26 cellular contexts compared by ENCODE assay signal in the genomic region with DNA sequence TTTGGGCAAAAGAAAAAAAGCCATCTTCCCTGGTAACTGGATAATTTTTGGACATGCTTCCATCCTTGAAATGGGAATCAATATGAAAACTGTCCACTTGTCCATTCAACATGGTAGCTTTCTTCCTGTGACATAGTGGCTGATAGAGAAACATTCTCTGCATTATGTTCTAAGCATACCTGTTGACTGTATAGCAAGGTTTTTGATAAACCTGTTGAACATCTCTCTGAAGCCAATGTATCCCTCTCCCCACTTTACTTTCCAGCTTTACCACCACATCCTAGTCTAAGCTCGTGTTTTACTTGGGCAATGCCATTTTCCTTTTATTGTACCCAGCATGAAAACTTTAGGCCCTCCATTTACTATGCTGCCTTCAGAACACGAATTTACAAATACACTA.
"Had no signal": no experiment of that assay in that cellular context is flagged by ENCODE, and none has a peak within 500 bp of the region (broad histone marks: within the 10 kb centered on the region; RNA-seq: fewer than 3 reads in every experiment).

No MANE protein-coding gene starts in this region.

- H3K36me3 ChIP-seq: stomach, suprapubic skin, thoracic aorta, thyroid gland, tibial artery, tibial nerve, transverse colon, upper lobe of left lung, upper lobe of right lung, uterus, vagina had no signal

- ATAC-seq: stimulated activated effector memory CD8-positive, alpha-beta T cell treated with anti-CD3 and anti-CD28 coated beads, Interleukin-12 subunit alpha, Interleukin-12 subunit beta, amount 100 ng/mL, for 72 hours; stimulated activated memory B cell treated with anti-CD40 and anti-IgM and Interleukin-4, amounts not matched to agents 10 μg/mL and 1 μg/mL and 100 μg/mL, for 72 hours; stimulated activated naive B cell treated with anti-CD40 and anti-IgM and Interleukin-4, amounts not matched to agents 10 μg/mL and 1 μg/mL and 100 μg/mL, for 72 hours; stimulated activated naive CD8-positive, alpha-beta T cell treated with anti-CD3 and anti-CD28 coated beads, Interleukin-15, amount 100 ng/mL, for 72 hours; stimulated activated naive CD8-positive, alpha-beta T cell treated with anti-CD3 and anti-CD28 coated beads, Interleukin-15, Interleukin-2, amounts not matched to agents 100 U/mL and 50 U/mL, for 24 hours; upper lobe of right lung had no signal

- H3K4me3 ChIP-seq: stomach, suprapubic skin, testis, thoracic aorta, thyroid gland, tibial artery, tibial nerve, transverse colon, upper lobe of left lung, upper lobe of right lung, uterus, vagina had no signal

- H3K27me3 ChIP-seq: stomach, suprapubic skin, testis, thyroid gland, tibial artery, tibial nerve, transverse colon, upper lobe of left lung, upper lobe of right lung, uterus, vagina had no signal

- H3K27ac ChIP-seq: suprapubic skin, testis, thoracic aorta, thyroid gland, tibial artery, tibial nerve, upper lobe of left lung, upper lobe of right lung, uterus, vagina had no signal

- H3K4me1 ChIP-seq: suprapubic skin, testis, thyroid gland, tibial artery, tibial nerve, transverse colon, upper lobe of left lung, upper lobe of right lung, uterus, vagina had no signal

- DNase-seq: stimulated activated CD4-positive, alpha-beta T cell treated with anti-CD3 and anti-CD28 coated beads, Interleukin-2, amount 100 ng/mL, for 48 hours; stimulated activated CD4-positive, alpha-beta T cell treated with anti-CD3 and anti-CD28 coated beads, Interleukin-4, amount 100 ng/mL, for 1 hour; stimulated activated CD4-positive, alpha-beta T cell treated with anti-CD3 and anti-CD28 coated beads, Interleukin-4, amount 100 ng/mL, for 24 hours; stimulated activated CD4-positive, alpha-beta T cell treated with anti-CD3 and anti-CD28 coated beads, Interleukin-4, amount 100 ng/mL, for 4 hours; stimulated activated CD8-positive, alpha-beta memory T cell treated with anti-CD3 and anti-CD28 coated beads, Interleukin-4, amount 100 ng/mL, for 48 hours; stimulated activated naive B cell treated with anti-CD40 and anti-IgM and Interleukin-4, amounts not matched to agents 10 μg/mL and 1 μg/mL and 100 μg/mL, for 72 hours; stimulated activated naive CD4-positive, alpha-beta T cell; stimulated activated naive CD4-positive, alpha-beta T cell treated with Interleukin-2 at 50 U/mL for 16 hours; stimulated activated naive CD8-positive, alpha-beta T cell treated with anti-CD3 and anti-CD28 coated beads, Interleukin-15, amount 100 ng/mL, for 72 hours; stimulated activated naive CD8-positive, alpha-beta T cell treated with anti-CD3 and anti-CD28 coated beads, Interleukin-15, Interleukin-2, amounts not matched to agents 100 U/mL and 50 U/mL, for 24 hours; stomach; substantia nigra; testis; thyroid gland; tibial artery; transverse colon; trophoblast cell; upper lobe of left lung; upper lobe of right lung; uterus had no signal

- H3K9me3 ChIP-seq: stomach, suprapubic skin, testis, thoracic aorta, thyroid gland, tibial artery, tibial nerve, transverse colon, upper lobe of left lung, upper lobe of right lung, uterus, vagina had no signal
